8 cellular contexts compared by ENCODE assay signal in genomic region chr14:24115451-24116110, GRCh38. TPM values are rescaled to one million over a fixed set of nuclear protein-coding genes. Genes with fewer than 3 reads are reported as not detected.
DNase-seq lines count a peak whose midpoint lies in the region; ATAC-seq and TF ChIP-seq lines count a peak whose summit lies in the region.

No MANE protein-coding gene starts in this region.

- H3K9me3 ChIP-seq in iPS DF 6.9 (ENCODE audit: control insufficient read depth, insufficient read depth, low read length), result no peaks in the 10 kb centered on the region

- no peaks in the 10 kb centered on the region for H3K27me3 ChIP-seq in iPS DF 6.9 (ENCODE audit: control insufficient read depth, insufficient read depth, low read length)

- no peak for DNase-seq in HFFc6
- DNase-seq in activated CD8-positive, alpha-beta T cell treated with anti-CD3 and anti-CD28 coated beads, Interleukin-2, amount 10 ng/mL, durations not matched to agents 7 days and 5 days, result no peak
- DNase-seq in iPS DF 6.9 (ENCODE audit: low read depth, low spot score), result no peak
- DNase-seq in stimulated activated effector memory CD8-positive, alpha-beta T cell treated with anti-CD3 and anti-CD28 coated beads, Interleukin-12 subunit alpha, Interleukin-12 subunit beta, amount 100 ng/mL, for 72 hours (ENCODE audit: low spot score in 2 of 2), result no peak
- no peak for DNase-seq in Kasumi-1 (lab: John Stamatoyannopoulos, UW)
- DNase-seq in G401 (ENCODE audit: low spot score), result no peak
- DNase-seq in SKM-1 treated with dmso at 0.1 percent for 144 hours (lab: John Stamatoyannopoulos, UW; ENCODE audit: unreplicated experiment), result no peak
- no peak for DNase-seq in globus pallidus (ENCODE audit: low spot score)

- no peaks in the 10 kb centered on the region for H3K9me3 Mint-ChIP-seq in HFFc6
- no peaks in the 10 kb centered on the region for H3K9me3 Mint-ChIP-seq in activated CD8-positive, alpha-beta T cell treated with anti-CD3 and anti-CD28 coated beads, Interleukin-2, amount 10 ng/mL, durations not matched to agents 7 days and 5 days (ENCODE audit: insufficient read depth)
- H3K9me3 Mint-ChIP-seq in stimulated activated effector memory CD8-positive, alpha-beta T cell treated with anti-CD3 and anti-CD28 coated beads, Interleukin-12 subunit alpha, Interleukin-12 subunit beta, amount 100 ng/mL, for 72 hours, result no peaks in the 10 kb centered on the region

- peak overlapping the region; percentile 65 for H3K4me3 ChIP-seq in iPS DF 6.9 (ENCODE audit: low read length)

- no peak for ATAC-seq in activated CD8-positive, alpha-beta T cell treated with anti-CD3 and anti-CD28 coated beads, Interleukin-2, amount 10 ng/mL, durations not matched to agents 7 days and 5 days
- no peak for ATAC-seq in stimulated activated effector memory CD8-positive, alpha-beta T cell treated with anti-CD3 and anti-CD28 coated beads, Interleukin-12 subunit alpha, Interleukin-12 subunit beta, amount 100 ng/mL, for 72 hours

- no CpG with 5 or more reads among the region's 14 CpGs for WGBS in iPS DF 6.9 (ENCODE audit: insufficient coverage, insufficient read length)

- peaks cover 17% of the 10 kb centered on the region for H3K4me1 Mint-ChIP-seq in HFFc6 (ENCODE audit: low read depth)
- peaks cover 31% of the 10 kb centered on the region for H3K4me1 Mint-ChIP-seq in activated CD8-positive, alpha-beta T cell treated with anti-CD3 and anti-CD28 coated beads, Interleukin-2, amount 10 ng/mL, durations not matched to agents 7 days and 5 days (ENCODE audit: low read depth)
- H3K4me1 Mint-ChIP-seq in stimulated activated effector memory CD8-positive, alpha-beta T cell treated with anti-CD3 and anti-CD28 coated beads, Interleukin-12 subunit alpha, Interleukin-12 subunit beta, amount 100 ng/mL, for 72 hours, result peaks cover 24% of the 10 kb centered on the region

- no peaks in the 10 kb centered on the region; the same call in 1 of the 2 replicates for H3K27me3 Mint-ChIP-seq in HFFc6 (ENCODE audit: insufficient read depth)
- no peaks in the 10 kb centered on the region for H3K27me3 Mint-ChIP-seq in activated CD8-positive, alpha-beta T cell treated with anti-CD3 and anti-CD28 coated beads, Interleukin-2, amount 10 ng/mL, durations not matched to agents 7 days and 5 days (ENCODE audit: low read depth)

- in situ Hi-C loops in G401 (cut with HindIII; ENCODE audit: low sequenced_read_pairs), result no loop called here

- TF ChIP-seq CTCF in HFFc6 (IDR thresholded peaks at IDR 0.05), result no peak

- H3K27ac ChIP-seq in iPS DF 6.9 (ENCODE audit: low read length), result no peak overlapping the region

- CTCF ChIA-PET in activated CD8-positive, alpha-beta T cell treated with anti-CD3 and anti-CD28 coated beads, Interleukin-2, amount 10 ng/mL, durations not matched to agents 7 days and 5 days (lab: Charles Lee), result interaction anchor here (0.6 to 5.0 kb wide), 22 partner anchors 8 to 193 kb away, joined by 3 to 43 read pairs (median 7); partner anchors contain the start of genes CIDEB, EMC9, FITM1 and IRF9

- H3K4me1 ChIP-seq in iPS DF 6.9 (ENCODE audit: control insufficient read depth, insufficient read depth, low read length), result no peaks in the 10 kb centered on the region

- H3K27ac Mint-ChIP-seq in HFFc6, result peak overlapping the region; percentile 99
- H3K27ac Mint-ChIP-seq in activated CD8-positive, alpha-beta T cell treated with anti-CD3 and anti-CD28 coated beads, Interleukin-2, amount 10 ng/mL, durations not matched to agents 7 days and 5 days, result peak overlapping the region; percentile 99
- H3K27ac Mint-ChIP-seq in stimulated activated effector memory CD8-positive, alpha-beta T cell treated with anti-CD3 and anti-CD28 coated beads, Interleukin-12 subunit alpha, Interleukin-12 subunit beta, amount 100 ng/mL, for 72 hours, result peak overlapping the region; percentile 98

- POLR2A ChIA-PET in activated CD8-positive, alpha-beta T cell treated with anti-CD3 and anti-CD28 coated beads, Interleukin-2, amount 10 ng/mL, durations not matched to agents 7 days and 5 days (lab: Charles Lee), result interaction anchor here (0.9 to 6.9 kb wide), 15 partner anchors 10 to 184 kb away, joined by 3 to 119 read pairs (median 14); partner anchors contain the start of genes EMC9, FITM1, IRF9 and MDP1

- 0 out of 2 replicates have a peak, but pooled peaks cover 6% of the 10 kb centered on the region for H3K36me3 Mint-ChIP-seq in HFFc6 (ENCODE audit: low read depth)
- peaks cover 51% of the 10 kb centered on the region for H3K36me3 Mint-ChIP-seq in activated CD8-positive, alpha-beta T cell treated with anti-CD3 and anti-CD28 coated beads, Interleukin-2, amount 10 ng/mL, durations not matched to agents 7 days and 5 days (ENCODE audit: low read depth)
- peaks cover 68% of the 10 kb centered on the region for H3K36me3 Mint-ChIP-seq in stimulated activated effector memory CD8-positive, alpha-beta T cell treated with anti-CD3 and anti-CD28 coated beads, Interleukin-12 subunit alpha, Interleukin-12 subunit beta, amount 100 ng/mL, for 72 hours

- H3K36me3 ChIP-seq in iPS DF 6.9 (ENCODE audit: control insufficient read depth, insufficient read depth, low read length), result peaks cover 15% of the 10 kb centered on the region; the same call in 1 of the 2 replicates

- peak overlapping the region; percentile 97 for H3K4me3 Mint-ChIP-seq in HFFc6
- H3K4me3 Mint-ChIP-seq in activated CD8-positive, alpha-beta T cell treated with anti-CD3 and anti-CD28 coated beads, Interleukin-2, amount 10 ng/mL, durations not matched to agents 7 days and 5 days, result peak overlapping the region; percentile 96
- H3K4me3 Mint-ChIP-seq in stimulated activated effector memory CD8-positive, alpha-beta T cell treated with anti-CD3 and anti-CD28 coated beads, Interleukin-12 subunit alpha, Interleukin-12 subunit beta, amount 100 ng/mL, for 72 hours, result peak overlapping the region; percentile 94

RNA-seq across cellular contexts. Expression of gene NRL, which starts 0.8 kb away (rescaled TPM):
- total RNA-seq in HFFc6 (2021; fragmentation: NEBNext Ultra II Directional; extraction: Animal tissue kit (Norgen Biotek cat#: 25700)), result under 1 TPM; 0.26 to 0.85 (median 0.49) TPM
- 1 to 10 TPM; 2.8 to 3.4 TPM for total RNA-seq in activated CD8-positive, alpha-beta T cell treated with anti-CD3 and anti-CD28 coated beads, Interleukin-2, amount 10 ng/mL, durations not matched to agents 7 days and 5 days
- total RNA-seq in G401 (2014; rRNA removed; shearing (Covaris generic)), result 1.3 and 2.8 TPM in 2 replicates

RNA-seq across cellular contexts. Expression of gene DCAF11, which starts 1.0 kb away (rescaled TPM):
- 10 to 100 TPM; 28.1 to 36.3 (median 32.1) TPM for total RNA-seq in HFFc6 (2021; fragmentation: NEBNext Ultra II Directional; extraction: Animal tissue kit (Norgen Biotek cat#: 25700))
- 100 to 1,000 TPM; 101 to 107 TPM for total RNA-seq in activated CD8-positive, alpha-beta T cell treated with anti-CD3 and anti-CD28 coated beads, Interleukin-2, amount 10 ng/mL, durations not matched to agents 7 days and 5 days
- total RNA-seq in G401 (2014; rRNA removed; shearing (Covaris generic)), result 93.8 and 125 TPM in 2 replicates

RNA-seq across cellular contexts. Expression of gene FITM1, which starts 14.9 kb away (rescaled TPM):
- total RNA-seq in HFFc6 (2021; fragmentation: NEBNext Ultra II Directional; extraction: Animal tissue kit (Norgen Biotek cat#: 25700)), result not detected
- 1 to 10 TPM; 1.4 to 2.1 TPM for total RNA-seq in activated CD8-positive, alpha-beta T cell treated with anti-CD3 and anti-CD28 coated beads, Interleukin-2, amount 10 ng/mL, durations not matched to agents 7 days and 5 days
- 0.88 TPM in 1 of 2 replicates, not detected in the other for total RNA-seq in G401 (2014; rRNA removed; shearing (Covaris generic))

RNA-seq across cellular contexts. Expression of gene PSME1, which starts 20.4 kb away (rescaled TPM):
- 100 to 1,000 TPM in 4 of 6 experiments, 10 to 100 TPM in 2; 88.4 to 120 (median 113) TPM for total RNA-seq in HFFc6 (2021; fragmentation: NEBNext Ultra II Directional; extraction: Animal tissue kit (Norgen Biotek cat#: 25700))
- total RNA-seq in activated CD8-positive, alpha-beta T cell treated with anti-CD3 and anti-CD28 coated beads, Interleukin-2, amount 10 ng/mL, durations not matched to agents 7 days and 5 days, result 100 to 1,000 TPM; 516 to 530 TPM
- total RNA-seq in G401 (2014; rRNA removed; shearing (Covaris generic)), result 57.9 and 58.0 TPM in 2 replicates

RNA-seq across cellular contexts. Expression of gene PCK2, which starts 21.5 kb away (rescaled TPM):
- total RNA-seq in HFFc6 (2021; fragmentation: NEBNext Ultra II Directional; extraction: Animal tissue kit (Norgen Biotek cat#: 25700)), result 10 to 100 TPM; 19.9 to 27.6 (median 24.0) TPM
- 10 to 100 TPM; 49.6 to 54.9 TPM for total RNA-seq in activated CD8-positive, alpha-beta T cell treated with anti-CD3 and anti-CD28 coated beads, Interleukin-2, amount 10 ng/mL, durations not matched to agents 7 days and 5 days
- 64.7 and 86.2 TPM in 2 replicates for total RNA-seq in G401 (2014; rRNA removed; shearing (Covaris generic))
